ENCODE assay signal across 33 cellular contexts in genomic region chr2:191463790-191464189, GRCh38.
"Had no signal": no experiment of that assay in that cellular context is flagged by ENCODE, and none has a peak within 500 bp of the region (broad histone marks: within the 10 kb centered on the region; RNA-seq: fewer than 3 reads in every experiment).

No MANE protein-coding gene starts in this region.

- H3K36me3 ChIP-seq: ascending aorta, Peyer's patch, SJSA1 had no signal

- H3K27ac ChIP-seq: ascending aorta, Peyer's patch, SJSA1 had no signal

- H3K4me3 Mint-ChIP-seq: activated CD4-positive, alpha-beta T cell treated with anti-CD3 and anti-CD28 coated beads for 36 hours; activated CD4-positive, alpha-beta T cell treated with anti-CD3 and anti-CD28 coated beads, Interleukin-2, amount 10 ng/mL, durations not matched to agents 7 days and 5 days; activated CD8-positive, alpha-beta T cell treated with anti-CD3 and anti-CD28 coated beads, Interleukin-2, amount 10 ng/mL, durations not matched to agents 7 days and 5 days; activated naive CD4-positive, alpha-beta T cell treated with anti-CD3 and anti-CD28 coated beads for 36 hours; activated T-cell treated with anti-CD3 and anti-CD28 coated beads, Interleukin-2, amount 50 U/mL, for 4 hours; activated T-helper 1 cell treated with anti-CD3 and anti-CD28 coated beads, Interleukin-12 subunit alpha, Interleukin-12 subunit beta, Interleukin-2, Interleukin-4 antibody, amounts not matched to agents 30 ng/mL and 10 ng/mL and 1 ng/mL, durations not matched to agents 14 hours and 24 hours and 36 hours; T-helper 1 cell treated with Interleukin-12 subunit alpha and Interleukin-12 subunit beta and Interleukin-4 antibody, amounts not matched to agents 30 μg/mL and 1 μg/mL, for 36 hours; T-helper 2 cell treated with Interferon-gamma antibody and Interleukin-4, amounts not matched to agents 5 μg/mL and 100 μg/mL, for 36 hours; WTC11 had no signal

- FAIRE-seq: bronchial epithelial cell had no signal

- H3K9me3 Mint-ChIP-seq: activated CD4-positive, alpha-beta T cell treated with anti-CD3 and anti-CD28 coated beads, Interleukin-2, amount 10 ng/mL, durations not matched to agents 7 days and 5 days; T-helper 2 cell treated with Interferon-gamma antibody and Interleukin-4, amounts not matched to agents 5 μg/mL and 100 μg/mL, for 36 hours had no signal

- DNase-seq: activated CD4-positive, alpha-beta T cell treated with anti-CD3 and anti-CD28 coated beads for 36 hours; activated CD4-positive, alpha-beta T cell treated with anti-CD3 and anti-CD28 coated beads, Interleukin-2, amount 10 ng/mL, durations not matched to agents 7 days and 5 days; activated CD4-positive, alpha-beta T cell treated with anti-CD3 and anti-CD28 coated beads, Interleukin-2, amount 50 U/mL, for 48 hours; activated CD8-positive, alpha-beta T cell treated with anti-CD3 and anti-CD28 coated beads, Interleukin-2, amount 10 ng/mL, durations not matched to agents 7 days and 5 days; activated gamma-delta T cell treated with Interleukin-2 at 50 U/mL for 16 hours; activated naive CD4-positive, alpha-beta T cell treated with anti-CD3 and anti-CD28 coated beads for 36 hours; activated T-cell treated with anti-CD3 and anti-CD28 coated beads for 4 hours; activated T-cell treated with anti-CD3 and anti-CD28 coated beads, Interleukin-2, amount 50 U/mL, for 4 hours; amygdala; caudate nucleus; Karpas-422; KBM-7; NCI-H1105; NCI-H1417 treated with DMSO at 0.1 percent for 48 hours; NCI-H187 treated with DMSO at 0.1 percent for 48 hours; NCI-H2081 treated with DMSO at 0.1 percent for 48 hours; NCI-H345; NCI-H524 treated with DMSO at 0.1 percent for 48 hours; NK-92 treated with Interleukin-12 subunit alpha and Interleukin-12 subunit beta, amount 100 ng/mL, for 24 hours; PC-3; Peyer's patch; RPMI8226; SHP77 treated with DMSO at 0.1 percent for 48 hours; SK-N-SH had no signal

- H3K36me3 Mint-ChIP-seq: WTC11 had no signal

- H3K9me3 ChIP-seq: ascending aorta, Peyer's patch, SJSA1 had no signal

- H3K27me3 ChIP-seq: ascending aorta, Peyer's patch, SJSA1 had no signal

- H3K9ac ChIP-seq: SK-N-SH had no signal

- H3K4me2 ChIP-seq: SK-N-SH had no signal

- H3K27ac Mint-ChIP-seq: activated CD4-positive, alpha-beta T cell treated with anti-CD3 and anti-CD28 coated beads for 36 hours; activated CD4-positive, alpha-beta T cell treated with anti-CD3 and anti-CD28 coated beads, Interleukin-2, amount 10 ng/mL, durations not matched to agents 7 days and 5 days; activated CD8-positive, alpha-beta T cell treated with anti-CD3 and anti-CD28 coated beads, Interleukin-2, amount 10 ng/mL, durations not matched to agents 7 days and 5 days; activated naive CD4-positive, alpha-beta T cell treated with anti-CD3 and anti-CD28 coated beads for 36 hours; activated naive CD4-positive, alpha-beta T cell treated with anti-CD3 and anti-CD28 coated beads, Interleukin-2, amount 50 U/mL, for 72 hours; activated T-helper 1 cell treated with anti-CD3 and anti-CD28 coated beads, Interleukin-12 subunit alpha, Interleukin-12 subunit beta, Interleukin-2, Interleukin-4 antibody, amounts not matched to agents 30 ng/mL and 10 ng/mL and 1 ng/mL, durations not matched to agents 14 hours and 24 hours and 36 hours; T-helper 1 cell treated with Interleukin-12 subunit alpha and Interleukin-12 subunit beta and Interleukin-4 antibody, amounts not matched to agents 30 μg/mL and 1 μg/mL, for 36 hours; T-helper 2 cell treated with Interferon-gamma antibody and Interleukin-4, amounts not matched to agents 5 μg/mL and 100 μg/mL, for 36 hours; WTC11 had no signal

- H3K4me1 Mint-ChIP-seq: activated CD4-positive, alpha-beta T cell treated with anti-CD3 and anti-CD28 coated beads for 36 hours; activated CD4-positive, alpha-beta T cell treated with anti-CD3 and anti-CD28 coated beads, Interleukin-2, amount 10 ng/mL, durations not matched to agents 7 days and 5 days had no signal

- ATAC-seq: activated CD4-positive, alpha-beta T cell treated with anti-CD3 and anti-CD28 coated beads for 36 hours; activated CD4-positive, CD25-positive, alpha-beta regulatory T cell treated with anti-CD3 and anti-CD28 coated beads, Interleukin-2, amount 50 U/mL, for 24 hours; activated CD8-positive, alpha-beta T cell treated with anti-CD3 and anti-CD28 coated beads, Interleukin-2, amount 10 ng/mL, durations not matched to agents 7 days and 5 days; activated naive CD4-positive, alpha-beta T cell treated with anti-CD3 and anti-CD28 coated beads, Interleukin-2, amount 50 U/mL, for 72 hours; activated T-cell treated with anti-CD3 and anti-CD28 coated beads, Interleukin-2, amount 50 U/mL, for 4 hours; PC-3; WTC11 had no signal

- H3K27me3 Mint-ChIP-seq: activated CD4-positive, alpha-beta T cell treated with anti-CD3 and anti-CD28 coated beads for 36 hours had no signal

- H3K4me3 ChIP-seq: ascending aorta, Peyer's patch, SJSA1 had no signal
